2 cellular contexts compared by ENCODE assay signal in the genomic region with DNA sequence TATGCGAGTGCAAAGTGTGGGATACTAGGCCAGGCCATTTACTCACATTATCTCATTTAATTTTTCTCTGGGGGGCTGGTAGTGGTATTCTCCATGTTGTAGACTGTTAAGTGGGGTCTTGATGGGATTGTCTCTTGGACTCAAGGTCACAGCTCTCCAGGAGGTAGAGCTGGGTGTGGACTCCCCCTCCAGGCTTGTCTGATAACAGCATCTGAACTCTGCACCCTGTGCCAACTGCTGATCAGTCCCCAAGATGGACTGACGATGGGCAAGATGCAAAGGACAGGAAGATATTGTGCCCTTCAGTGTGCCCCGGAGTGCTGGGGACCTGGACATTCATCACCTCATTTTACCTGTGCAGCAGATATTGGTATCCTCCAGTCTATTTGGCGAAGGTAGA.
TF ChIP-seq lines count a peak whose summit lies in the region.

No MANE protein-coding gene starts in this region.

TF ChIP-seq in HCT116, 20 proteins besides CTCF, POLR2A, EP300 and RAD21 (continued from another document):
- TF ChIP-seq, protein P1, sequence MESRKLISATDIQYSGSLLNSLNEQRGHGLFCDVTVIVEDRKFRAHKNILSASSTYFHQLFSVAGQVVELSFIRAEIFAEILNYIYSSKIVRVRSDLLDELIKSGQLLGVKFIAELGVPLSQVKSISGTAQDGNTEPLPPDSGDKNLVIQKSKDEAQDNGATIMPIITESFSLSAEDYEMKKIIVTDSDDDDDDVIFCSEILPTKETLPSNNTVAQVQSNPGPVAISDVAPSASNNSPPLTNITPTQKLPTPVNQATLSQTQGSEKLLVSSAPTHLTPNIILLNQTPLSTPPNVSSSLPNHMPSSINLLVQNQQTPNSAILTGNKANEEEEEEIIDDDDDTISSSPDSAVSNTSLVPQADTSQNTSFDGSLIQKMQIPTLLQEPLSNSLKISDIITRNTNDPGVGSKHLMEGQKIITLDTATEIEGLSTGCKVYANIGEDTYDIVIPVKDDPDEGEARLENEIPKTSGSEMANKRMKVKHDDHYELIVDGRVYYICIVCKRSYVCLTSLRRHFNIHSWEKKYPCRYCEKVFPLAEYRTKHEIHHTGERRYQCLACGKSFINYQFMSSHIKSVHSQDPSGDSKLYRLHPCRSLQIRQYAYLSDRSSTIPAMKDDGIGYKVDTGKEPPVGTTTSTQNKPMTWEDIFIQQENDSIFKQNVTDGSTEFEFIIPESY (IDR thresholded peaks at IDR 0.05; ENCODE audit: extremely low read depth, insufficient replicate concordance, low read length): no peak
- TF ChIP-seq YY1 (IDR thresholded peaks at IDR 0.05; ENCODE audit: extremely low read depth, insufficient replicate concordance, low read depth, low read length): no peak
- TF ChIP-seq FOSL1 (IDR thresholded peaks at IDR 0.05; ENCODE audit: low read depth): no peak
- no peak for TF ChIP-seq EGR1 (IDR thresholded peaks at IDR 0.05; ENCODE audit: low read depth)
- TF ChIP-seq, protein P2, sequence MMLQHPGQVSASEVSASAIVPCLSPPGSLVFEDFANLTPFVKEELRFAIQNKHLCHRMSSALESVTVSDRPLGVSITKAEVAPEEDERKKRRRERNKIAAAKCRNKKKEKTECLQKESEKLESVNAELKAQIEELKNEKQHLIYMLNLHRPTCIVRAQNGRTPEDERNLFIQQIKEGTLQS (IDR thresholded peaks at IDR 0.05): no peak
- TF ChIP-seq, protein P3, sequence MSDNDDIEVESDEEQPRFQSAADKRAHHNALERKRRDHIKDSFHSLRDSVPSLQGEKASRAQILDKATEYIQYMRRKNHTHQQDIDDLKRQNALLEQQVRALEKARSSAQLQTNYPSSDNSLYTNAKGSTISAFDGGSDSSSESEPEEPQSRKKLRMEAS (IDR thresholded peaks at IDR 0.05): no peak
- TF ChIP-seq ZFX (IDR thresholded peaks at IDR 0.05): no peak
- TF ChIP-seq SP1 (IDR thresholded peaks at IDR 0.05; ENCODE audit: low read depth): no peak
- TF ChIP-seq EZH2phosphoT487 (IDR thresholded peaks at IDR 0.05; ENCODE audit: borderline replicate concordance): no peak
- no peak for TF ChIP-seq SIN3A (IDR thresholded peaks at IDR 0.05; ENCODE audit: low read depth)

TF ChIP-seq in SK-N-SH treated with all-trans-retinoic acid at 6 μM for 48 hours, 23 proteins besides CTCF, POLR2A, EP300 and RAD21 (continued from another document):
- TF ChIP-seq ZNF565 (CRISPR knock-in tag; conservative IDR thresholded peaks at IDR 0.05; ENCODE audit: low read depth) (no peak), CSDC2 (CRISPR knock-in tag; IDR thresholded peaks at IDR 0.05) (no peak), ESRRG (CRISPR knock-in tag; IDR thresholded peaks at IDR 0.05) (no peak), ZFP30 (CRISPR knock-in tag; IDR thresholded peaks at IDR 0.05) (no peak)
